In genomic region chr2:219402665-219403515, GRCh38 we compare ENCODE assay signal across 8 cellular contexts. TPM values are rescaled to one million over a fixed set of nuclear protein-coding genes. Genes with fewer than 3 reads are reported as not detected.
DNase-seq lines count a peak whose midpoint lies in the region; ATAC-seq and TF ChIP-seq lines count a peak whose summit lies in the region.

No MANE protein-coding gene starts in this region.

- peaks cover 28% of the 10 kb centered on the region for H3K4me1 ChIP-seq in Caco-2
- H3K4me1 ChIP-seq in Karpas-422 (ENCODE audit: low read length), result no peaks in the 10 kb centered on the region

- H3K27me3 ChIP-seq in Caco-2 (replicated peaks; ENCODE audit: control insufficient read depth, insufficient read depth, low read length) (no peaks in the 10 kb centered on the region), Karpas-422 (ENCODE audit: low read length) (no peaks in the 10 kb centered on the region)

- H4K20me1 ChIP-seq in Karpas-422 (ENCODE audit: insufficient read depth, low read depth, low read length), result no peaks in the 10 kb centered on the region

- intact Hi-C loops in Caco-2 (cut with micrococcal nuclease; ENCODE audit: unreplicated experiment), result loop anchor here (1.0 kb wide), 4 partner anchors 31 to 127 kb away; partner anchors contain the start of genes GMPPA and SPEG

- H3K27ac Mint-ChIP-seq in Caco-2 (ENCODE audit: unreplicated experiment) (no peak overlapping the region), type B pancreatic cell (peak overlapping the region; percentile 55)
- H3K27ac Mint-ChIP-seq in activated T-helper 17 cell treated with anti-CD3 and anti-CD28 coated beads, Interleukin-2, amount 50 U/mL, for 72 hours, result no peak overlapping the region

- H3K79me2 ChIP-seq in Karpas-422 (ENCODE audit: low read length), result no peaks in the 10 kb centered on the region

- POLR2A ChIA-PET in Caco-2 (lab: Charles Lee), result interaction anchor here (1.9 kb wide), 1 partner anchor 16 kb away, joined by 7 read pairs; the partner anchor contains the start of gene DNPEP

- no peak overlapping the region for H2AFZ ChIP-seq in Karpas-422 (ENCODE audit: low read length)

- H3K36me3 Mint-ChIP-seq in Caco-2 (ENCODE audit: insufficient read depth, unreplicated experiment) (no peaks in the 10 kb centered on the region), type B pancreatic cell (no peaks in the 10 kb centered on the region)
- no peaks in the 10 kb centered on the region for H3K36me3 Mint-ChIP-seq in activated T-helper 17 cell treated with anti-CD3 and anti-CD28 coated beads, Interleukin-2, amount 50 U/mL, for 72 hours (ENCODE audit: low read depth)

- H3K27me3 Mint-ChIP-seq in Caco-2 (ENCODE audit: insufficient read depth, unreplicated experiment) (no peaks in the 10 kb centered on the region), type B pancreatic cell (peaks cover 9% of the 10 kb centered on the region)
- peaks cover under 1% of the 10 kb centered on the region for H3K27me3 Mint-ChIP-seq in activated T-helper 17 cell treated with anti-CD3 and anti-CD28 coated beads, Interleukin-2, amount 50 U/mL, for 72 hours

- no peaks in the 10 kb centered on the region for H3K9me3 ChIP-seq in Caco-2
- no peaks in the 10 kb centered on the region for H3K9me3 ChIP-seq in Karpas-422 (ENCODE audit: low read length)

- TF ChIP-seq CTCF in Caco-2 (IDR thresholded peaks at IDR 0.05; ENCODE audit: insufficient read depth in 1 of 2, low read depth in 1 of 2, low read length in 1 of 2, severe bottlenecking in 1 of 2, unreplicated experiment in 1 of 2), result peak; percentile 82 to 95
- TF ChIP-seq CTCF in fibroblast of villous mesenchyme (IDR thresholded peaks at IDR 0.05; ENCODE audit: insufficient read depth, low read depth, low read length), result peak; percentile 92
- TF ChIP-seq CTCF in type B pancreatic cell (conservative IDR thresholded peaks at IDR 0.05), result peak; percentile 96

- H3K4me3 Mint-ChIP-seq in Caco-2 (ENCODE audit: unreplicated experiment) (no peak overlapping the region), type B pancreatic cell (no peak overlapping the region)
- H3K4me3 Mint-ChIP-seq in activated T-helper 17 cell treated with anti-CD3 and anti-CD28 coated beads, Interleukin-2, amount 50 U/mL, for 72 hours, result no peak overlapping the region

- CTCF ChIA-PET in Caco-2 (lab: Charles Lee), result interaction anchor here (0.6 to 3.8 kb wide), 18 partner anchors 15 to 283 kb away, joined by 3 to 36 read pairs (median 5); partner anchors contain the start of genes DES, DNPEP and GMPPA

- no TSS peak for BruUV-seq in Caco-2 (replicated peaks; lab: Mats Ljungman, UMichigan)

- no peak overlapping the region for H3K9ac ChIP-seq in Karpas-422 (ENCODE audit: low read length)

- H3K4me2 ChIP-seq in Karpas-422 (ENCODE audit: low read depth, low read length, poor library complexity, severe bottlenecking), result no peak overlapping the region

- H3K9me2 ChIP-seq in Karpas-422 (replicated peaks; ENCODE audit: insufficient read depth, low read length), result no peaks in the 10 kb centered on the region

- H3K4me3 ChIP-seq in Caco-2 (ENCODE audit: low read depth, low read length) (no peak overlapping the region), Karpas-422 (ENCODE audit: low read length) (no peak overlapping the region), fibroblast of villous mesenchyme (ENCODE audit: low read depth, low read length) (no peak overlapping the region)

- ATAC-seq in GM21390 (IDR thresholded peaks at IDR 0.05; ENCODE audit: unreplicated experiment), result peak; percentile 88
- peak; percentile 83 for ATAC-seq in activated T-helper 17 cell treated with anti-CD3 and anti-CD28 coated beads, Interleukin-2, amount 50 U/mL, for 72 hours (replicated peaks)

- no peak overlapping the region for H3K27ac ChIP-seq in Karpas-422 (ENCODE audit: low read length)

- H3K36me3 ChIP-seq in Caco-2 (ENCODE audit: control insufficient read depth, insufficient read depth, low read length), result no peaks in the 10 kb centered on the region
- H3K36me3 ChIP-seq in Karpas-422 (ENCODE audit: insufficient read depth, low read length), result no peaks in the 10 kb centered on the region

- H3K4me1 Mint-ChIP-seq in Caco-2 (ENCODE audit: low read depth, unreplicated experiment) (peaks cover 28% of the 10 kb centered on the region), type B pancreatic cell (ENCODE audit: unreplicated experiment) (peaks cover 52% of the 10 kb centered on the region)
- H3K4me1 Mint-ChIP-seq in activated T-helper 17 cell treated with anti-CD3 and anti-CD28 coated beads, Interleukin-2, amount 50 U/mL, for 72 hours, result no peaks in the 10 kb centered on the region

- DNase-seq in Caco-2 (peak; percentile 78 to 80), Karpas-422 (peak; percentile 86), RPMI7951 (ENCODE audit: low read depth) (peak; percentile 83), fibroblast of villous mesenchyme (ENCODE audit: low read depth) (peak; percentile 87), occipital lobe (lab: John Stamatoyannopoulos, UW) (peak; percentile 50), type B pancreatic cell (ENCODE audit: extremely low spot score, unreplicated experiment) (no peak)

- no peaks in the 10 kb centered on the region for H3K9me3 Mint-ChIP-seq in Caco-2 (ENCODE audit: unreplicated experiment)
- no peaks in the 10 kb centered on the region for H3K9me3 Mint-ChIP-seq in activated T-helper 17 cell treated with anti-CD3 and anti-CD28 coated beads, Interleukin-2, amount 50 U/mL, for 72 hours
- no peaks in the 10 kb centered on the region for H3K9me3 Mint-ChIP-seq in type B pancreatic cell

RNA-seq across cellular contexts. Expression of gene DNPEP, which starts 15.2 kb away (rescaled TPM):
- total RNA-seq in Caco-2 (2022), result 102 and 103 TPM in 2 replicates
- 74.6 and 77.9 TPM in 2 replicates for total RNA-seq in Karpas-422 (2014; rRNA removed; shearing (Covaris generic); ENCODE audit: low replicate concordance)
- total RNA-seq in RPMI7951 (2014; rRNA removed; shearing (Covaris generic)), result 80.4 and 101 TPM in 2 replicates
- 10 to 100 TPM; 80.9 to 99.6 TPM for total RNA-seq in activated T-helper 17 cell treated with anti-CD3 and anti-CD28 coated beads, Interleukin-2, amount 50 U/mL, for 72 hours
- 64.8 and 65.7 TPM in 2 replicates for total RNA-seq in fibroblast of villous mesenchyme
- total RNA-seq in occipital lobe, result 17.5 TPM
- total RNA-seq in type B pancreatic cell (ENCODE audit: low replicate concordance), result 54.1 and 56.1 TPM in 2 replicates

RNA-seq across cellular contexts. Expression of gene DES, which starts 15.3 kb away (rescaled TPM):
- 0.86 TPM in 1 of 2 replicates, not detected in the other for total RNA-seq in Caco-2 (2022)
- total RNA-seq in Karpas-422 (2014; rRNA removed; shearing (Covaris generic); ENCODE audit: low replicate concordance), result not detected in 2 replicates
- 0.20 and 0.60 TPM in 2 replicates for total RNA-seq in RPMI7951 (2014; rRNA removed; shearing (Covaris generic))
- total RNA-seq in activated T-helper 17 cell treated with anti-CD3 and anti-CD28 coated beads, Interleukin-2, amount 50 U/mL, for 72 hours, result not detected
- total RNA-seq in fibroblast of villous mesenchyme, result 20.7 and 35.8 TPM in 2 replicates
- 2.3 TPM for total RNA-seq in occipital lobe
- 1.4 and 9.3 TPM in 2 replicates for total RNA-seq in type B pancreatic cell (ENCODE audit: low replicate concordance)

RNA-seq across cellular contexts. Expression of gene SPEG, which starts 31.8 kb away (rescaled TPM):
- total RNA-seq in Caco-2 (2022) (17.2 and 18.6 TPM in 2 replicates), fibroblast of villous mesenchyme (46.7 and 48.8 TPM in 2 replicates), occipital lobe (14.2 TPM), type B pancreatic cell (ENCODE audit: low replicate concordance) (11.5 and 49.4 TPM in 2 replicates)
- not detected in 2 replicates for total RNA-seq in Karpas-422 (2014; rRNA removed; shearing (Covaris generic); ENCODE audit: low replicate concordance)
- 32.7 and 33.3 TPM in 2 replicates for total RNA-seq in RPMI7951 (2014; rRNA removed; shearing (Covaris generic))
- 1 to 10 TPM in 1 of 2 donors, under 1 TPM in 1; 0.79 to 1.7 TPM for total RNA-seq in activated T-helper 17 cell treated with anti-CD3 and anti-CD28 coated beads, Interleukin-2, amount 50 U/mL, for 72 hours
